In genomic region chr9:106834888-106835287, GRCh38 we compare ENCODE assay signal across 29 cellular contexts.
"Had no signal": no experiment of that assay in that cellular context is flagged by ENCODE, and none has a peak within 500 bp of the region (broad histone marks: within the 10 kb centered on the region; RNA-seq: fewer than 3 reads in every experiment).

No MANE protein-coding gene starts in this region.

- FAIRE-seq: urothelium cell line had no signal

- ATAC-seq: stimulated activated effector memory CD8-positive, alpha-beta T cell treated with anti-CD3 and anti-CD28 coated beads, Interleukin-12 subunit alpha, Interleukin-12 subunit beta, amount 100 ng/mL, for 72 hours; stimulated activated memory B cell treated with anti-CD40 and anti-IgM and Interleukin-4, amounts not matched to agents 10 μg/mL and 1 μg/mL and 100 μg/mL, for 72 hours; stimulated activated naive B cell treated with anti-CD40 and anti-IgM and Interleukin-4, amounts not matched to agents 10 μg/mL and 1 μg/mL and 100 μg/mL, for 72 hours; stimulated activated naive CD8-positive, alpha-beta T cell treated with anti-CD3 and anti-CD28 coated beads, Interleukin-15, amount 100 ng/mL, for 72 hours; stimulated activated naive CD8-positive, alpha-beta T cell treated with anti-CD3 and anti-CD28 coated beads, Interleukin-15, Interleukin-2, amounts not matched to agents 100 U/mL and 50 U/mL, for 24 hours; upper lobe of right lung had no signal

- H3K4me1 Mint-ChIP-seq: stimulated activated effector memory CD8-positive, alpha-beta T cell treated with anti-CD3 and anti-CD28 coated beads, Interleukin-12 subunit alpha, Interleukin-12 subunit beta, amount 100 ng/mL, for 72 hours; stimulated activated memory B cell treated with anti-CD40 and anti-IgM and Interleukin-4, amounts not matched to agents 10 μg/mL and 1 μg/mL and 100 μg/mL, for 72 hours; stimulated activated naive B cell treated with anti-CD40 and anti-IgM and Interleukin-4, amounts not matched to agents 10 μg/mL and 1 μg/mL and 100 μg/mL, for 72 hours; stimulated activated naive CD8-positive, alpha-beta T cell treated with anti-CD3 and anti-CD28 coated beads, Interleukin-15, amount 100 ng/mL, for 72 hours had no signal

- H3K9me3 Mint-ChIP-seq: type B pancreatic cell had no signal

- H3K27ac Mint-ChIP-seq: stimulated activated effector memory CD8-positive, alpha-beta T cell treated with anti-CD3 and anti-CD28 coated beads, Interleukin-12 subunit alpha, Interleukin-12 subunit beta, amount 100 ng/mL, for 72 hours; stimulated activated memory B cell treated with anti-CD40 and anti-IgM and Interleukin-4, amounts not matched to agents 10 μg/mL and 1 μg/mL and 100 μg/mL, for 72 hours; stimulated activated naive B cell treated with anti-CD40 and anti-IgM and Interleukin-4, amounts not matched to agents 10 μg/mL and 1 μg/mL and 100 μg/mL, for 72 hours; stimulated activated naive CD8-positive, alpha-beta T cell treated with anti-CD3 and anti-CD28 coated beads, Interleukin-15, amount 100 ng/mL, for 72 hours; stimulated activated naive CD8-positive, alpha-beta T cell treated with anti-CD3 and anti-CD28 coated beads, Interleukin-15, Interleukin-2, amounts not matched to agents 100 ng/mL and 50 ng/mL, for 24 hours; type B pancreatic cell had no signal

- H3K36me3 Mint-ChIP-seq: stimulated activated effector memory CD8-positive, alpha-beta T cell treated with anti-CD3 and anti-CD28 coated beads, Interleukin-12 subunit alpha, Interleukin-12 subunit beta, amount 100 ng/mL, for 72 hours; stimulated activated memory B cell treated with anti-CD40 and anti-IgM and Interleukin-4, amounts not matched to agents 10 μg/mL and 1 μg/mL and 100 μg/mL, for 72 hours; type B pancreatic cell had no signal

- H3K27ac ChIP-seq: stomach, suprapubic skin, testis, thoracic aorta, thyroid gland, tibial artery, tibial nerve, transverse colon, upper lobe of left lung, upper lobe of right lung, uterus, vagina had no signal

- H3K4me1 ChIP-seq: testis, upper lobe of right lung, uterus had no signal

- H3K4me3 Mint-ChIP-seq: stimulated activated effector memory CD8-positive, alpha-beta T cell treated with anti-CD3 and anti-CD28 coated beads, Interleukin-12 subunit alpha, Interleukin-12 subunit beta, amount 100 ng/mL, for 72 hours; stimulated activated memory B cell treated with anti-CD40 and anti-IgM and Interleukin-4, amounts not matched to agents 10 μg/mL and 1 μg/mL and 100 μg/mL, for 72 hours; stimulated activated naive B cell treated with anti-CD40 and anti-IgM and Interleukin-4, amounts not matched to agents 10 μg/mL and 1 μg/mL and 100 μg/mL, for 72 hours; stimulated activated naive CD8-positive, alpha-beta T cell treated with anti-CD3 and anti-CD28 coated beads, Interleukin-15, amount 100 ng/mL, for 72 hours; stimulated activated naive CD8-positive, alpha-beta T cell treated with anti-CD3 and anti-CD28 coated beads, Interleukin-15, Interleukin-2, amounts not matched to agents 100 ng/mL and 50 ng/mL, for 24 hours; type B pancreatic cell had no signal

- H3K27me3 Mint-ChIP-seq: stimulated activated memory B cell treated with anti-CD40 and anti-IgM and Interleukin-4, amounts not matched to agents 10 μg/mL and 1 μg/mL and 100 μg/mL, for 72 hours; stimulated activated naive CD8-positive, alpha-beta T cell treated with anti-CD3 and anti-CD28 coated beads, Interleukin-15, amount 100 ng/mL, for 72 hours; stimulated activated naive CD8-positive, alpha-beta T cell treated with anti-CD3 and anti-CD28 coated beads, Interleukin-15, Interleukin-2, amounts not matched to agents 100 ng/mL and 50 ng/mL, for 24 hours; type B pancreatic cell had no signal

- H3K36me3 ChIP-seq: stomach, suprapubic skin, thoracic aorta, thyroid gland, tibial artery, tibial nerve, transverse colon, upper lobe of left lung, upper lobe of right lung, uterus, vagina had no signal

- DNase-seq: stimulated activated CD4-positive, alpha-beta T cell treated with anti-CD3 and anti-CD28 coated beads, Interleukin-2, amount 100 ng/mL, for 48 hours; stimulated activated CD4-positive, alpha-beta T cell treated with anti-CD3 and anti-CD28 coated beads, Interleukin-4, amount 100 ng/mL, for 1 hour; stimulated activated CD4-positive, alpha-beta T cell treated with anti-CD3 and anti-CD28 coated beads, Interleukin-4, amount 100 ng/mL, for 24 hours; stimulated activated CD4-positive, alpha-beta T cell treated with anti-CD3 and anti-CD28 coated beads, Interleukin-4, amount 100 ng/mL, for 4 hours; stimulated activated CD8-positive, alpha-beta memory T cell treated with anti-CD3 and anti-CD28 coated beads, Interleukin-4, amount 100 ng/mL, for 48 hours; stimulated activated naive B cell treated with anti-CD40 and anti-IgM and Interleukin-4, amounts not matched to agents 10 μg/mL and 1 μg/mL and 100 μg/mL, for 72 hours; stimulated activated naive CD4-positive, alpha-beta T cell; stimulated activated naive CD4-positive, alpha-beta T cell treated with Interleukin-2 at 50 U/mL for 16 hours; stimulated activated naive CD8-positive, alpha-beta T cell treated with anti-CD3 and anti-CD28 coated beads, Interleukin-15, amount 100 ng/mL, for 72 hours; stimulated activated naive CD8-positive, alpha-beta T cell treated with anti-CD3 and anti-CD28 coated beads, Interleukin-15, Interleukin-2, amounts not matched to agents 100 U/mL and 50 U/mL, for 24 hours; stomach; substantia nigra; testis; thyroid gland; tibial artery; transverse colon; trophoblast cell; upper lobe of left lung; upper lobe of right lung; uterus had no signal

- H3K4me3 ChIP-seq: stomach, suprapubic skin, testis, thoracic aorta, thyroid gland, tibial artery, tibial nerve, transverse colon, upper lobe of left lung, upper lobe of right lung, uterus, vagina had no signal

- H3K9me3 ChIP-seq: stomach, suprapubic skin, testis, thyroid gland, transverse colon, upper lobe of left lung, upper lobe of right lung, uterus, vagina had no signal

- H3K27me3 ChIP-seq: stomach, suprapubic skin, testis, thyroid gland, tibial artery, tibial nerve, transverse colon, upper lobe of left lung, upper lobe of right lung, uterus, vagina had no signal
